ENCODE assay signal across 1 cellular context in the genomic region with DNA sequence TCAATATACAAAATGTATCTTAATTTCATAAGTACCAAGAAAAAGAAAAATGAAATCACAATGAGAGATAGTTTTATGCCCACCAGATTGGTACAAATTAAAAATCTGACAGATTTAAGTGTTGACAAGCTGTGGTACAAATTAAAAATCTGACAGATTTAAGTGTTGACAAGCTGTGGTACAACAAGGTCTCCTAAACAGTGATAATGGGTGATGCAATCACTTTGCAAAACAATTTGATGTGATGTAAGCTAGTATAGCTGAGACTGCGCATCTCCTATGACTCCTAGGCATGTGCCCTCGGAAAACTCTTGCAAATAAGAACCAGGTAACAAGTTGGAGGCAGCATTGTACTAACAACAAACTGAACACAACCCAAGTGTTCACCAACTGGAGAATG.
TF ChIP-seq lines count a peak whose summit lies in the region.

No MANE protein-coding gene starts in this region.

TF ChIP-seq in K562, 482 proteins besides CTCF, POLR2A, EP300 and RAD21 (continued from another document):
- peak in 1 of 2 experiments; percentile 42; a peak in 1 of 3 replicates for TF ChIP-seq CBX3 (IDR thresholded peaks at IDR 0.05; ENCODE audit: borderline replicate concordance in 1 of 2, low read length in 2 of 2)
- peak; percentile 74 to 77; a peak in 2 of 4 replicates for TF ChIP-seq TRIM24 (IDR thresholded peaks at IDR 0.05)
- TF ChIP-seq CEBPG (CRISPR knock-in tag; IDR thresholded peaks at IDR 0.05) = peak; percentile 58
- peak; percentile 75 to 78 for TF ChIP-seq CEBPG (tag; conservative IDR thresholded peaks at IDR 0.05 in 1 of 2, IDR thresholded peaks at IDR 0.05 in 1 of 2)
- no peak for TF ChIP-seq PCBP1 (IDR thresholded peaks at IDR 0.05; ENCODE audit: low read depth, low read length, poor library complexity, severe bottlenecking)
- no peak for TF ChIP-seq PHB (CRISPR knock-in tag; IDR thresholded peaks at IDR 0.05)
- TF ChIP-seq, protein P1, sequence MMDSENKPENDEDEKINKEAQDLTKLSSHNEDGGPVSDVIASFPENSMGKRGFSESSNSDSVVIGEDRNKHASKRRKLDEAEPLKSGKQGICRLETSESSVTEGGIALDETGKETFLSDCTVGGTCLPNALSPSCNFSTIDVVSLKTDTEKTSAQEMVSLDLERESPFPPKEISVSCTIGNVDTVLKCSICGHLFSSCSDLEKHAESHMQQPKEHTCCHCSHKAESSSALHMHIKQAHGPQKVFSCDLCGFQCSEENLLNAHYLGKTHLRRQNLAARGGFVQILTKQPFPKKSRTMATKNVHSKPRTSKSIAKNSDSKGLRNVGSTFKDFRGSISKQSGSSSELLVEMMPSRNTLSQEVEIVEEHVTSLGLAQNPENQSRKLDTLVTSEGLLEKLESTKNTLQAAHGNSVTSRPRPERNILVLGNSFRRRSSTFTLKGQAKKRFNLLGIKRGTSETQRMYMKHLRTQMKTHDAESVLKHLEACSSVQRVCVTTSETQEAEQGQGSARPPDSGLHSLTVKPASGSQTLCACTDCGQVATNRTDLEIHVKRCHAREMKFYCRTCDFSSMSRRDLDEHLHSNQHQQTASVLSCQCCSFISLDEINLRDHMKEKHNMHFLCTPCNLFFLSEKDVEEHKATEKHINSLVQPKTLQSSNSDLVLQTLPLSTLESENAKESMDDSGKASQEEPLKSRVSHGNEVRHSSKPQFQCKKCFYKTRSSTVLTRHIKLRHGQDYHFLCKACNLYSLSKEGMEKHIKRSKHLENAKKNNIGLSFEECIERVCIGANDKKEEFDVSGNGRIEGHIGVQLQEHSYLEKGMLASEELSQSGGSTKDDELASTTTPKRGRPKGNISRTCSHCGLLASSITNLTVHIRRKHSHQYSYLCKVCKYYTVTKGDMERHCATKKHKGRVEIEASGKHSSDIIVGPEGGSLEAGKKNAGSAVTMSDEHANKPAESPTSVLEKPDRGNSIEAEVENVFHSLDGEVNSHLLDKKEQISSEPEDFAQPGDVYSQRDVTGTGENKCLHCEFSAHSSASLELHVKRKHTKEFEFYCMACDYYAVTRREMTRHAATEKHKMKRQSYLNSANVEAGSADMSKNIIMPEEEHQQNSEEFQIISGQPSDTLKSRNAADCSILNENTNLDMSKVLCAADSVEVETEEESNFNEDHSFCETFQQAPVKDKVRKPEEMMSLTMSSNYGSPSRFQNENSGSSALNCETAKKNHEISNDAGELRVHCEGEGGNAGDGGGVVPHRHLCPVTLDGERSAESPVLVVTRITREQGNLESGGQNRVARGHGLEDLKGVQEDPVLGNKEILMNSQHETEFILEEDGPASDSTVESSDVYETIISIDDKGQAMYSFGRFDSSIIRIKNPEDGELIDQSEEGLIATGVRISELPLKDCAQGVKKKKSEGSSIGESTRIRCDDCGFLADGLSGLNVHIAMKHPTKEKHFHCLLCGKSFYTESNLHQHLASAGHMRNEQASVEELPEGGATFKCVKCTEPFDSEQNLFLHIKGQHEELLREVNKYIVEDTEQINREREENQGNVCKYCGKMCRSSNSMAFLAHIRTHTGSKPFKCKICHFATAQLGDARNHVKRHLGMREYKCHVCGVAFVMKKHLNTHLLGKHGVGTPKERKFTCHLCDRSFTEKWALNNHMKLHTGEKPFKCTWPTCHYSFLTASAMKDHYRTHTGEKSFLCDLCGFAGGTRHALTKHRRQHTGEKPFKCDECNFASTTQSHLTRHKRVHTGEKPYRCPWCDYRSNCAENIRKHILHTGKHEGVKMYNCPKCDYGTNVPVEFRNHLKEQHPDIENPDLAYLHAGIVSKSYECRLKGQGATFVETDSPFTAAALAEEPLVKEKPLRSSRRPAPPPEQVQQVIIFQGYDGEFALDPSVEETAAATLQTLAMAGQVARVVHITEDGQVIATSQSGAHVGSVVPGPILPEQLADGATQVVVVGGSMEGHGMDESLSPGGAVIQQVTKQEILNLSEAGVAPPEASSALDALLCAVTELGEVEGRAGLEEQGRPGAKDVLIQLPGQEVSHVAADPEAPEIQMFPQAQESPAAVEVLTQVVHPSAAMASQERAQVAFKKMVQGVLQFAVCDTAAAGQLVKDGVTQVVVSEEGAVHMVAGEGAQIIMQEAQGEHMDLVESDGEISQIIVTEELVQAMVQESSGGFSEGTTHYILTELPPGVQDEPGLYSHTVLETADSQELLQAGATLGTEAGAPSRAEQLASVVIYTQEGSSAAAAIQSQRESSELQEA (IDR thresholded peaks at IDR 0.05; ENCODE audit: low read depth) = peak; percentile 71
- TF ChIP-seq NRF1 (conservative IDR thresholded peaks at IDR 0.05 in 1 of 2, IDR thresholded peaks at IDR 0.05 in 1 of 2) = peak; percentile 42 to 52; a peak in 2 of 4 replicates
- TF ChIP-seq RBM25 (IDR thresholded peaks at IDR 0.05; ENCODE audit: low read depth, low read length, severe bottlenecking) = peak; percentile 63
